ENCODE assay signal across 8 cellular contexts in genomic region chr20:37095108-37095608, GRCh38. TPM values are rescaled to one million over a fixed set of nuclear protein-coding genes. Genes with fewer than 3 reads are reported as not detected.
DNase-seq lines count a peak whose midpoint lies in the region; ATAC-seq and TF ChIP-seq lines count a peak whose summit lies in the region.

No MANE protein-coding gene starts in this region.

- peaks cover 14% of the 10 kb centered on the region for H3K4me1 ChIP-seq in A673 (ENCODE audit: insufficient read depth, low read length, poor library complexity, severe bottlenecking)
- peaks cover 11% of the 10 kb centered on the region for H3K4me1 ChIP-seq in mammary epithelial cell (ENCODE audit: insufficient read depth, low read length)
- H3K4me1 ChIP-seq in left lung: peaks cover 9 to 17% of the 10 kb centered on the region in 2 donors

- intact Hi-C loops in A673 (cut with micrococcal nuclease; ENCODE audit: unreplicated experiment) (no loop called here), mammary epithelial cell (cut with micrococcal nuclease) (loop anchor here (2.0 kb wide), 1 partner anchor 84 kb away; the partner anchor contains the start of genes MROH8 and RPN2), left lung (cut with DNase I) (no loop called here)

- in situ Hi-C loops in mammary epithelial cell (cut with MboI; ENCODE audit: low sequenced_read_pairs in 2 of 2): no loop called here

- no peaks in the 10 kb centered on the region for H3K9me3 Mint-ChIP-seq in T-cell
- no peaks in the 10 kb centered on the region for H3K9me3 Mint-ChIP-seq in stimulated activated memory B cell treated with anti-CD40 and anti-IgM and Interleukin-4, amounts not matched to agents 10 μg/mL and 1 μg/mL and 100 μg/mL, for 72 hours

- no peak for DNase-seq in A673 (ENCODE audit: low spot score)
- DNase-seq in T-cell: peak in 33 of 34 experiments; percentile 32 to 72 (median 54)
- peak; percentile 18 for DNase-seq in mammary epithelial cell
- DNase-seq in left lung: no peak

- peak overlapping the region; percentile 93 to 94 for H3K27ac Mint-ChIP-seq in T-cell
- peak overlapping the region; percentile 94 for H3K27ac Mint-ChIP-seq in stimulated activated memory B cell treated with anti-CD40 and anti-IgM and Interleukin-4, amounts not matched to agents 10 μg/mL and 1 μg/mL and 100 μg/mL, for 72 hours

- ATAC-seq in GM18505 (IDR thresholded peaks at IDR 0.05; ENCODE audit: unreplicated experiment) (peak; percentile 4), HG03378 (IDR thresholded peaks at IDR 0.05; ENCODE audit: unreplicated experiment) (peak; percentile 2), T-cell (replicated peaks in 1 of 4) (peak; percentile 61 to 74 (median 63)), left lung (peak; percentile 30), HG02870 (IDR thresholded peaks at IDR 0.05; ENCODE audit: unreplicated experiment) (no peak)
- ATAC-seq in stimulated activated memory B cell treated with anti-CD40 and anti-IgM and Interleukin-4, amounts not matched to agents 10 μg/mL and 1 μg/mL and 100 μg/mL, for 72 hours: peak; percentile 44

- H3K27me3 ChIP-seq in A673 (replicated peaks; ENCODE audit: insufficient read depth, low read depth, low read length, poor library complexity) (no peaks in the 10 kb centered on the region), mammary epithelial cell (ENCODE audit: insufficient read depth, low read length) (no peaks in the 10 kb centered on the region), left lung (no peaks in the 10 kb centered on the region)

- H3K36me3 Mint-ChIP-seq in T-cell: peaks cover 13% of the 10 kb centered on the region
- H3K36me3 Mint-ChIP-seq in stimulated activated memory B cell treated with anti-CD40 and anti-IgM and Interleukin-4, amounts not matched to agents 10 μg/mL and 1 μg/mL and 100 μg/mL, for 72 hours: peaks cover 6% of the 10 kb centered on the region

- H3K4me1 Mint-ChIP-seq in T-cell: peaks cover 30 to 43% (median 40%) of the 10 kb centered on the region in 3 donors
- peaks cover 29% of the 10 kb centered on the region for H3K4me1 Mint-ChIP-seq in stimulated activated memory B cell treated with anti-CD40 and anti-IgM and Interleukin-4, amounts not matched to agents 10 μg/mL and 1 μg/mL and 100 μg/mL, for 72 hours

- no peaks in the 10 kb centered on the region for H3K27me3 Mint-ChIP-seq in T-cell
- no peaks in the 10 kb centered on the region for H3K27me3 Mint-ChIP-seq in stimulated activated memory B cell treated with anti-CD40 and anti-IgM and Interleukin-4, amounts not matched to agents 10 μg/mL and 1 μg/mL and 100 μg/mL, for 72 hours

- H3K4me3 ChIP-seq in A673 (ENCODE audit: low read depth, low read length, poor library complexity, severe bottlenecking): peak overlapping the region; percentile 58
- peak overlapping the region; percentile 77 to 83 (median 81) for H3K4me3 ChIP-seq in mammary epithelial cell (replicated peaks in 1 of 3; ENCODE audit: insufficient read depth in 1 of 3, low read depth in 2 of 3, low read length in 3 of 3)
- H3K4me3 ChIP-seq in left lung: peak overlapping the region; percentile 95 to 100

- H3K4me3 Mint-ChIP-seq in T-cell: peak overlapping the region; percentile 95 to 99 (median 99)
- peak overlapping the region; percentile 96 for H3K4me3 Mint-ChIP-seq in stimulated activated memory B cell treated with anti-CD40 and anti-IgM and Interleukin-4, amounts not matched to agents 10 μg/mL and 1 μg/mL and 100 μg/mL, for 72 hours

- peak overlapping the region; percentile 86 for H3K4me2 ChIP-seq in mammary epithelial cell (ENCODE audit: insufficient read depth, low read depth, low read length)

- CTCF ChIA-PET in A673 (lab: Charles Lee): interaction anchor here (0.6 kb wide), 1 partner anchor 373 kb away, joined by 4 read pairs; no protein-coding TSS in a partner anchor
- CTCF ChIA-PET in T-cell (lab: Charles Lee): interaction anchor here (0.6 to 4.2 kb wide), 10 partner anchors 9 to 1141 kb away, joined by 3 to 31 read pairs (median 4); partner anchors contain the start of genes MROH8 (in 1 of the 2), RPN2 (in 1 of the 2) and SCAND1 (in 1 of the 2)
- CTCF ChIA-PET in mammary epithelial cell (lab: Charles Lee; ENCODE audit: low non-redundant PET): interaction anchor here (0.5 to 0.6 kb wide), 2 partner anchors 87 to 1430 kb away, joined by 3 to 4 read pairs; no protein-coding TSS in a partner anchor

- TF ChIP-seq CTCF in A673 (conservative IDR thresholded peaks at IDR 0.05; ENCODE audit: low read depth, low read length) (no peak), mammary epithelial cell (conservative IDR thresholded peaks at IDR 0.05 in 1 of 2, IDR thresholded peaks at IDR 0.05 in 1 of 2; ENCODE audit: extremely low read depth in 1 of 2, insufficient read depth in 1 of 2, low read depth in 1 of 2, low read length in 2 of 2) (no peak), left lung (IDR thresholded peaks at IDR 0.05) (no peak)

- POLR2A ChIA-PET in A673 (lab: Charles Lee; ENCODE audit: low non-redundant PET) (interaction anchor here (0.5 kb wide), 1 partner anchor 516 kb away, joined by 4 read pairs; no protein-coding TSS in a partner anchor), T-cell (lab: Charles Lee) (interaction anchor here (0.5 to 0.8 kb wide), 6 partner anchors 18 to 362 kb away, joined by 3 to 11 read pairs (median 5); no protein-coding TSS in a partner anchor)

- TF ChIP-seq POLR2A in GM18505 (IDR thresholded peaks at IDR 0.05; ENCODE audit: borderline replicate concordance, extremely low read depth, insufficient read depth, insufficient read length): no peak

- H3K36me3 ChIP-seq in A673 (ENCODE audit: insufficient read depth, low read length, poor library complexity, severe bottlenecking) (peaks cover 34% of the 10 kb centered on the region), mammary epithelial cell (ENCODE audit: insufficient read depth, low read length) (no peaks in the 10 kb centered on the region), left lung (no peaks in the 10 kb centered on the region)

- peaks cover 46% of the 10 kb centered on the region for H3K79me2 ChIP-seq in mammary epithelial cell (ENCODE audit: insufficient read depth, low read length)

- no peaks in the 10 kb centered on the region for H4K20me1 ChIP-seq in mammary epithelial cell (ENCODE audit: insufficient read depth, low read length)

- peak overlapping the region; percentile 99 for H2AFZ ChIP-seq in mammary epithelial cell (ENCODE audit: low read depth, low read length)

- H3K9me3 ChIP-seq in A673 (ENCODE audit: low read depth, low read length, poor library complexity, severe bottlenecking) (no peaks in the 10 kb centered on the region), mammary epithelial cell (replicated peaks; ENCODE audit: insufficient read depth, low read length) (no peaks in the 10 kb centered on the region), left lung (no peaks in the 10 kb centered on the region)

- H3K27ac ChIP-seq in A673 (ENCODE audit: low read depth, low read length, poor library complexity, severe bottlenecking) (peak overlapping the region; percentile 97), mammary epithelial cell (ENCODE audit: insufficient read depth, low read depth, low read length) (peak overlapping the region; percentile 75), left lung (peak overlapping the region; percentile 39 to 68)

- BruUV-seq in A673 (replicated peaks; lab: Mats Ljungman, UMichigan) (no TSS peak), mammary epithelial cell (replicated peaks; lab: Mats Ljungman, UMichigan) (no TSS peak)

- peak overlapping the region; percentile 89 for H3K9ac ChIP-seq in mammary epithelial cell (ENCODE audit: insufficient read depth, low read length)

- dilution Hi-C loops in mammary epithelial cell (cut with HindIII; ENCODE audit: low sequenced_read_pairs): no loop called here

- WGBS in mammary epithelial cell (ENCODE audit: low coverage, missing lambda C conversion rate): 2% methylated on average over 18 of the region's 19 CpGs

RNA-seq across cellular contexts. Expression of gene RBL1, which starts 0.6 kb away (rescaled TPM):
- total RNA-seq in A673 (2021): 28.8 and 30.2 TPM in 2 replicates
- total RNA-seq in T-cell: 10 to 100 TPM; 24.3 to 29.7 (median 28.2) TPM
- 10 to 100 TPM in 1 of 2 donors, 1 to 10 TPM in 1; 2.7 to 13.2 TPM for total RNA-seq in mammary epithelial cell
- 5.6 TPM for polyA plus RNA-seq in mammary epithelial cell
- 16.7 TPM for polyA minus RNA-seq in mammary epithelial cell
- 10 to 100 TPM in 1 of 2 donors, 1 to 10 TPM in 1; 9.8 to 13.4 TPM for total RNA-seq in left lung

Comparison
In these comparisons a context has a peak if more than half of its experiments do, and no peak if none do; other contexts are left out.
1. DNase-seq: peak in T-cell (33 of 34) and mammary epithelial cell (single experiment); none in A673 (single experiment) and left lung (0 of 2).
2. Peak in every context shown above with its lines, with median percentiles within 50 percentile points of each other: H3K27ac ChIP-seq and H3K4me3 ChIP-seq.